In the genomic region with DNA sequence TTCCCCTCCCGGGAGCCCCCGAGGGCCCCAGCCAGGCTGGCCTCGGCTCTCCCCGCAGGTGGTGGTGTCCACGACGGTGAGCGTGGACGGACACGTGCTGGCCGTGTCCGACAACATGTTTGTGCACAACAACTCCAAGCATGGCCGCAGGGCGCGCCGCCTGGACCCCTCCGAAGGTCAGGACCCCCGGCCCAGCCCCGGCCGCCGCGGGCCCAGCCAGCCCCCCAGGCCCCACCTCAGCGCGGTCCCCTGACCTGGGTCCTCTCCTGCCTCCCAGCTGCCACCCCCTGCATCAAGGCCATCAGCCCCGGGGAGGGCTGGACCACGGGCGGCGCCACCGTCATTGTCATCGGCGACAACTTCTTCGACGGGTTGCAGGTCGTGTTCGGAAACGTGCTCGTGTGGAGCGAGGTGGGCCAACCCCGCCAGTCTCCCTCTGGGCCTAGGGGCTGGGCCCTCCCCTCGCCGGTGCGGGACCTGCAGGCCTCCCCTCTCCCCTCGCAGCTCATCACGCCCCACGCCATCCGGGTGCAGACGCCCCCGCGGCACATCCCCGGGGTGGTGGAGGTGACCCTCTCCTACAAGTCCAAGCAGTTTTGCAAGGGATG, we compare ENCODE assay signal across 19 cellular contexts.
"Had no signal": no experiment of that assay in that cellular context is flagged by ENCODE, and none has a peak within 500 bp of the region (broad histone marks: within the 10 kb centered on the region; RNA-seq: fewer than 3 reads in every experiment).

No MANE protein-coding gene starts in this region.

- H3K9me3 ChIP-seq: left ventricle myocardium inferior, suprapubic skin, upper lobe of left lung had no signal

- H3K4me3 Mint-ChIP-seq: natural killer cell treated with Interleukin-12 subunit alpha and Interleukin-12 subunit beta and Interleukin-15 and Interleukin-18, amount 100 ng/mL, for 72 hours had no signal

- H3K4me3 ChIP-seq: left ventricle myocardium inferior, suprapubic skin, upper lobe of left lung had no signal

- H3K36me3 ChIP-seq: left ventricle myocardium inferior, suprapubic skin, upper lobe of left lung had no signal

- DNase-seq: activated CD4-positive, alpha-beta T cell treated with anti-CD3 and anti-CD28 coated beads, Interleukin-2, amount 50 U/mL, for 48 hours; activated gamma-delta T cell; activated T-cell treated with anti-CD3 and anti-CD28 coated beads for 4 hours; amygdala; dermis blood vessel endothelial cell; endodermal cell; erythroblast; hippocampal formation; left ventricle myocardium inferior; mesenchymal stem cell; occipital lobe; stimulated activated CD4-positive, alpha-beta T cell treated with anti-CD3 and anti-CD28 coated beads, Interleukin-2, amount 100 ng/mL, for 48 hours; stimulated activated naive CD8-positive, alpha-beta T cell treated with anti-CD3 and anti-CD28 coated beads, Interleukin-15, Interleukin-2, amounts not matched to agents 100 U/mL and 50 U/mL, for 24 hours had no signal

- H3K9me3 Mint-ChIP-seq: brain; endodermal cell; natural killer cell treated with Interleukin-12 subunit alpha and Interleukin-12 subunit beta and Interleukin-15 and Interleukin-18, amount 100 ng/mL, for 72 hours had no signal

- H3K27ac ChIP-seq: left ventricle myocardium inferior, suprapubic skin, upper lobe of left lung had no signal

- H3K36me3 Mint-ChIP-seq: activated naive CD8-positive, alpha-beta T cell; brain; natural killer cell treated with Interleukin-12 subunit alpha and Interleukin-12 subunit beta and Interleukin-15 and Interleukin-18, amount 100 ng/mL, for 72 hours had no signal

- ATAC-seq: activated CD4-positive, CD25-positive, alpha-beta regulatory T cell treated with anti-CD3 and anti-CD28 coated beads, Interleukin-2, amount 50 U/mL, for 24 hours; natural killer cell treated with Interleukin-12 subunit alpha and Interleukin-12 subunit beta and Interleukin-15 and Interleukin-18, amount 100 ng/mL, for 72 hours; stimulated activated naive CD8-positive, alpha-beta T cell treated with anti-CD3 and anti-CD28 coated beads, Interleukin-15, Interleukin-2, amounts not matched to agents 100 U/mL and 50 U/mL, for 24 hours had no signal

- H3K27ac Mint-ChIP-seq: activated naive CD8-positive, alpha-beta T cell; endodermal cell; natural killer cell treated with Interleukin-12 subunit alpha and Interleukin-12 subunit beta and Interleukin-15 and Interleukin-18, amount 100 ng/mL, for 72 hours had no signal
